In genomic region chr10:131802156-131802915, GRCh38 we compare ENCODE assay signal across 1 cellular context.
TF ChIP-seq lines count a peak whose summit lies in the region.

No MANE protein-coding gene starts in this region.

TF ChIP-seq in H1, 55 proteins besides CTCF, POLR2A, EP300 and RAD21 (continued from another document):
- no peak for TF ChIP-seq USF2 (IDR thresholded peaks at IDR 0.05; ENCODE audit: low read length)
- no peak for TF ChIP-seq SAP30 (IDR thresholded peaks at IDR 0.05; ENCODE audit: insufficient read depth, insufficient replicate concordance, low read length)
- no peak for TF ChIP-seq HDAC6 (IDR thresholded peaks at IDR 0.05; ENCODE audit: low read depth, low read length)
- TF ChIP-seq BACH1 (IDR thresholded peaks at IDR 0.05; ENCODE audit: low read length), result no peak
- TF ChIP-seq KDM5A (IDR thresholded peaks at IDR 0.05; ENCODE audit: low read length), result no peak
- no peak for TF ChIP-seq SP4 (IDR thresholded peaks at IDR 0.05; ENCODE audit: low read length)
- no peak for TF ChIP-seq KDM1A (IDR thresholded peaks at IDR 0.05; ENCODE audit: borderline replicate concordance, low read length)
- no peak for TF ChIP-seq SRF (IDR thresholded peaks at IDR 0.05; ENCODE audit: low read depth, low read length)
- TF ChIP-seq KDM4A (IDR thresholded peaks at IDR 0.05; ENCODE audit: low read depth, low read length, severe bottlenecking), result no peak
- TF ChIP-seq CHD1 (IDR thresholded peaks at IDR 0.05; ENCODE audit: low read depth, low read length), result no peak
- no peak for TF ChIP-seq PHF8 (conservative IDR thresholded peaks at IDR 0.05; ENCODE audit: low read depth, low read length)
- no peak for TF ChIP-seq BRCA1 (IDR thresholded peaks at IDR 0.05; ENCODE audit: low read depth, low read length)
- TF ChIP-seq CHD2 (IDR thresholded peaks at IDR 0.05; ENCODE audit: low read length), result no peak
- TF ChIP-seq HDAC2 (IDR thresholded peaks at IDR 0.05; ENCODE audit: borderline replicate concordance in 1 of 2, low read depth in 2 of 2, low read length in 2 of 2), result no peak
- no peak for TF ChIP-seq CREB1 (IDR thresholded peaks at IDR 0.05)
- no peak for TF ChIP-seq RNF2 (IDR thresholded peaks at IDR 0.05; ENCODE audit: borderline replicate concordance, low read depth, low read length, missing control alignments, poor library complexity, severe bottlenecking)
- no peak for TF ChIP-seq SP1 (IDR thresholded peaks at IDR 0.05; ENCODE audit: low read depth, low read length)
